In genomic region chr20:63387393-63387792, GRCh38 we compare ENCODE assay signal across 25 cellular contexts. TPM values are rescaled to one million over a fixed set of nuclear protein-coding genes. Genes with fewer than 3 reads are reported as not detected.
A peak's percentile ranks its signal among the peaks of the same experiment; 100 is the strongest.
DNase-seq lines count a peak whose midpoint lies in the region; ATAC-seq, FAIRE-seq and TF ChIP-seq lines count a peak whose summit lies in the region.
"Had no signal": no experiment of that assay in that cellular context is flagged by ENCODE, and none has a peak within 500 bp of the region (broad histone marks: within the 10 kb centered on the region; RNA-seq: fewer than 3 reads in every experiment).

No MANE protein-coding gene starts in this region.

- no TSS peak for BruUV-seq in endothelial cell of umbilical vein (replicated peaks; lab: Mats Ljungman, UMichigan)

- H3K79me2 ChIP-seq in endothelial cell of umbilical vein (ENCODE audit: control insufficient read depth, insufficient read depth, low read length) = no peaks in the 10 kb centered on the region

- dilution Hi-C loops in endothelial cell of umbilical vein (cut with MboI; ENCODE audit: extremely low pct_ligation_motif_present, low sequenced_read_pairs) = no loop called here

- H3K27me3 Mint-ChIP-seq in WTC11 (ENCODE audit: low read depth) (peaks cover 21% of the 10 kb centered on the region), T-helper 17 cell (peaks cover 4% of the 10 kb centered on the region)
- H3K27me3 Mint-ChIP-seq: IgD-negative memory B cell had no signal

- no peak for TF ChIP-seq POLR2A in endothelial cell of umbilical vein (IDR thresholded peaks at IDR 0.05; ENCODE audit: low read depth, low read length)

- H3K27ac ChIP-seq in endothelial cell of umbilical vein (ENCODE audit: insufficient read depth, low read depth, low read length) = no peak overlapping the region
- H3K27ac ChIP-seq: HL-60 had no signal

- H3K4me3 ChIP-seq in bronchial epithelial cell (ENCODE audit: low read depth, low read length) (no peak overlapping the region), endothelial cell of umbilical vein (replicated peaks in 1 of 3; ENCODE audit: insufficient read depth in 1 of 3, low read depth in 1 of 3, low read length in 3 of 3) (no peak overlapping the region)

- H3K4me1 ChIP-seq in endothelial cell of umbilical vein (ENCODE audit: control insufficient read depth, extremely low read depth, insufficient read depth, low read length) = no peaks in the 10 kb centered on the region
- H3K4me1 ChIP-seq: BE2C had no signal

- no peak overlapping the region for H3K4me2 ChIP-seq in endothelial cell of umbilical vein (ENCODE audit: insufficient read depth, low read length)

- TF ChIP-seq CTCF in WTC11 (IDR thresholded peaks at IDR 0.05) (no peak), bronchial epithelial cell (IDR thresholded peaks at IDR 0.05; ENCODE audit: insufficient read depth, low read length, severe bottlenecking) (no peak), endothelial cell of umbilical vein (IDR thresholded peaks at IDR 0.05; ENCODE audit: extremely low read depth in 1 of 2, insufficient read depth in 1 of 2, low read depth in 1 of 2, low read length in 2 of 2) (no peak)

- H3K36me3 Mint-ChIP-seq in WTC11 = peaks cover 51% of the 10 kb centered on the region
- H3K36me3 Mint-ChIP-seq in T-helper 17 cell (ENCODE audit: low read depth) = no peaks in the 10 kb centered on the region
- H3K36me3 Mint-ChIP-seq: CD8-positive, alpha-beta memory T cell had no signal

- intact Hi-C loops in endothelial cell of umbilical vein (cut with micrococcal nuclease) = no loop called here

- no peaks in the 10 kb centered on the region for H4K20me1 ChIP-seq in endothelial cell of umbilical vein (replicated peaks; ENCODE audit: control insufficient read depth, extremely low read depth, insufficient read depth, low read length)

- peaks cover 68% of the 10 kb centered on the region for H3K9me3 Mint-ChIP-seq in WTC11

- H3K27me3 ChIP-seq in bronchial epithelial cell (ENCODE audit: control insufficient read depth, insufficient read depth, low read length) (no peaks in the 10 kb centered on the region), endothelial cell of umbilical vein (ENCODE audit: control insufficient read depth in 2 of 2, insufficient read depth in 2 of 2, low read length in 2 of 2) (no peaks in the 10 kb centered on the region)

- H3K4me3 Mint-ChIP-seq in WTC11 (no peak overlapping the region), T-helper 17 cell (no peak overlapping the region)
- H3K4me3 Mint-ChIP-seq: CD4-positive, CD25-positive, alpha-beta regulatory T cell; CD8-positive, alpha-beta memory T cell; H9 had no signal

- H3K9ac ChIP-seq in endothelial cell of umbilical vein (replicated peaks; ENCODE audit: extremely low read depth, insufficient read depth, low read length) = no peak overlapping the region

- CTCF ChIA-PET in WTC11 (lab: Charles Lee) = no interaction called here
- CTCF ChIA-PET in endothelial cell of umbilical vein (lab: Charles Lee) = no interaction called here

- DNase-seq in WTC11 (ENCODE audit: low spot score) (no peak), bronchial epithelial cell (ENCODE audit: low read depth) (no peak), endothelial cell of umbilical vein (ENCODE audit: low read depth, low spot score) (no peak), cortex of kidney (lab: John Stamatoyannopoulos, UW) (no peak), T-helper 17 cell (no peak)
- DNase-seq: ACHN; BE2C; C1 segment of cervical spinal cord; CD4-positive, CD25-positive, alpha-beta regulatory T cell; CD8-positive, alpha-beta memory T cell; COR-L47; DMS 273 treated with DMSO at 0.1 percent for 48 hours; DMS53; DND-41; EL; GOT3; H9; KG1 had no signal

- peaks cover 5% of the 10 kb centered on the region for H3K4me1 Mint-ChIP-seq in WTC11
- H3K4me1 Mint-ChIP-seq in T-helper 17 cell = no peaks in the 10 kb centered on the region
- H3K4me1 Mint-ChIP-seq: CD4-positive, CD25-positive, alpha-beta regulatory T cell; CD8-positive, alpha-beta memory T cell; IgD-negative memory B cell had no signal

- no peaks in the 10 kb centered on the region for H3K9me1 ChIP-seq in endothelial cell of umbilical vein (replicated peaks; ENCODE audit: control insufficient read depth, extremely low read depth, insufficient read depth, low read length)

- FAIRE-seq in bronchial epithelial cell (lab: Jason Lieb, UNC) = peak; percentile 86
- no peak for FAIRE-seq in endothelial cell of umbilical vein (lab: Jason Lieb, UNC)
- FAIRE-seq: A204.1, GM18507 had no signal

- POLR2A ChIA-PET in WTC11 (lab: Charles Lee) (no interaction called here), endothelial cell of umbilical vein (lab: Charles Lee) (no interaction called here)

- H3K36me3 ChIP-seq in bronchial epithelial cell (ENCODE audit: control insufficient read depth, insufficient read depth, low read length) = no peaks in the 10 kb centered on the region
- no peaks in the 10 kb centered on the region for H3K36me3 ChIP-seq in endothelial cell of umbilical vein (ENCODE audit: control insufficient read depth in 2 of 2, extremely low read depth in 1 of 2, insufficient read depth in 2 of 2, low read length in 2 of 2)
- H3K36me3 ChIP-seq: BE2C had no signal

- H3K9me3 ChIP-seq in endothelial cell of umbilical vein (replicated peaks; ENCODE audit: control insufficient read depth, insufficient read depth, low read length) = peaks cover 4% of the 10 kb centered on the region
- no peaks in the 10 kb centered on the region for H3K9me3 ChIP-seq in T-helper 17 cell (ENCODE audit: control insufficient read depth, low read length, poor library complexity, severe bottlenecking)
- H3K9me3 ChIP-seq: BE2C had no signal

- no peak overlapping the region for H3K27ac Mint-ChIP-seq in WTC11
- H3K27ac Mint-ChIP-seq in T-helper 17 cell = no peak overlapping the region
- H3K27ac Mint-ChIP-seq: IgD-negative memory B cell had no signal

- H2AFZ ChIP-seq in endothelial cell of umbilical vein (ENCODE audit: low read depth, low read length) = no peak overlapping the region

- ATAC-seq in WTC11 = no peak
- ATAC-seq in GM21786 (IDR thresholded peaks at IDR 0.05; ENCODE audit: unreplicated experiment) = no peak
- no peak for ATAC-seq in T-helper 17 cell
- ATAC-seq in HG02840 (IDR thresholded peaks at IDR 0.05; ENCODE audit: low FRiP score, unreplicated experiment) = no peak

TF ChIP-seq in WTC11, 78 proteins besides CTCF, POLR2A, EP300 and RAD21:
- TF ChIP-seq NR2C2 (CRISPR knock-in tag; IDR thresholded peaks at IDR 0.05) (peak; percentile 38; the same call in 1 of the 2 replicates), ATF2 (CRISPR knock-in tag; IDR thresholded peaks at IDR 0.05; ENCODE audit: borderline replicate concordance, low read depth) (no peak)

TF ChIP-seq in endothelial cell of umbilical vein, 7 proteins besides CTCF, POLR2A, EP300 and RAD21:
- peak; percentile 20 for TF ChIP-seq MAX (IDR thresholded peaks at IDR 0.05; ENCODE audit: insufficient read depth, insufficient read length)
- no peak for TF ChIP-seq POLR2AphosphoS5 (IDR thresholded peaks at IDR 0.05; ENCODE audit: insufficient read depth, low read depth, low read length)

RNA-seq across cellular contexts. Expression of gene CHRNA4, which starts 26.2 kb away (rescaled TPM):
- 2.5 to 5.7 TPM (median 4.8 TPM) in 3 replicates for total RNA-seq in WTC11 (2021)
- not detected in 2 replicates for total RNA-seq in bronchial epithelial cell
- total RNA-seq in endothelial cell of umbilical vein = not detected in 2 replicates
- polyA plus RNA-seq in endothelial cell of umbilical vein = not detected in 2 replicates
- polyA plus RNA-seq in endothelial cell of umbilical vein (2011; cell fraction: cytosol; rRNA removed) = not detected in 2 replicates
- not detected in 2 replicates for polyA plus RNA-seq in endothelial cell of umbilical vein (2011; cell fraction: nucleus; rRNA removed)
- not detected in 2 replicates for polyA plus RNA-seq in endothelial cell of umbilical vein (2012)
- polyA minus RNA-seq in endothelial cell of umbilical vein = not detected in 2 replicates
- polyA minus RNA-seq in endothelial cell of umbilical vein (2011; cell fraction: cytosol; rRNA and poly(A)+ RNA removed) = not detected
- not detected in 2 replicates for polyA minus RNA-seq in endothelial cell of umbilical vein (2011; cell fraction: nucleus; rRNA and poly(A)+ RNA removed)
- not detected for total RNA-seq in T-helper 17 cell
- total RNA-seq: CD4-positive, CD25-positive, alpha-beta regulatory T cell; CD8-positive, alpha-beta memory T cell; HT1080 had no signal
- polyA plus RNA-seq: CD4-positive, CD25-positive, alpha-beta regulatory T cell; CD8-positive, alpha-beta memory T cell; IgD-negative memory B cell had no signal
